In genomic region chr9:95092321-95093072, GRCh38 we compare ENCODE assay signal across 8 cellular contexts.
A peak's percentile ranks its signal among the peaks of the same experiment; 100 is the strongest.
DNase-seq lines count a peak whose midpoint lies in the region; ATAC-seq and TF ChIP-seq lines count a peak whose summit lies in the region.

No MANE protein-coding gene starts in this region.

- H3K27me3 ChIP-seq in muscle layer of duodenum (ENCODE audit: low read depth, low read length), result no peaks in the 10 kb centered on the region

- ATAC-seq in GM21786 (IDR thresholded peaks at IDR 0.05; ENCODE audit: unreplicated experiment) (no peak), GM19455 (IDR thresholded peaks at IDR 0.05; ENCODE audit: unreplicated experiment) (no peak)

- H3K27ac ChIP-seq in coronary artery (peak overlapping the region; percentile 89 to 96), muscle layer of duodenum (ENCODE audit: low read length) (peak overlapping the region; percentile 41)

- DNase-seq in A172 (ENCODE audit: low spot score) (peak; percentile 97), M059J (ENCODE audit: low read depth) (peak; percentile 96), coronary artery (ENCODE audit: low spot score) (no peak), NCI-H2081 treated with DMSO at 0.1 percent for 48 hours (lab: John Stamatoyannopoulos, UW) (no peak), germinal center (ENCODE audit: low spot score) (no peak)

- peaks cover 0 to 9% of the 10 kb centered on the region in 2 donors for H3K36me3 ChIP-seq in muscle layer of duodenum (ENCODE audit: control insufficient read depth in 1 of 2, insufficient read depth in 2 of 2, low read length in 2 of 2)

- no peaks in the 10 kb centered on the region for H3K9me3 ChIP-seq in muscle layer of duodenum (ENCODE audit: control insufficient read depth in 1 of 2, low read length in 2 of 2)

- H3K4me1 ChIP-seq in muscle layer of duodenum (ENCODE audit: control insufficient read depth in 1 of 2, insufficient read depth in 2 of 2, low read length in 2 of 2), result peaks cover 4 to 67% of the 10 kb centered on the region in 2 donors

- peak overlapping the region; percentile 4 for H3K4me3 ChIP-seq in coronary artery
- H3K4me3 ChIP-seq in muscle layer of duodenum (ENCODE audit: low read depth in 1 of 2, low read length in 2 of 2), result no peak overlapping the region

- TF ChIP-seq CTCF in coronary artery (IDR thresholded peaks at IDR 0.05), result no peak

Comparison
In these comparisons a context has a peak if more than half of its experiments do, and no peak if none do; other contexts are left out.
1. DNase-seq: peak in A172 (single experiment) and M059J (single experiment); none in coronary artery (single experiment), NCI-H2081 treated with DMSO at 0.1 percent for 48 hours (single experiment) and germinal center (single experiment).